23 cellular contexts compared by ENCODE assay signal in the genomic region with DNA sequence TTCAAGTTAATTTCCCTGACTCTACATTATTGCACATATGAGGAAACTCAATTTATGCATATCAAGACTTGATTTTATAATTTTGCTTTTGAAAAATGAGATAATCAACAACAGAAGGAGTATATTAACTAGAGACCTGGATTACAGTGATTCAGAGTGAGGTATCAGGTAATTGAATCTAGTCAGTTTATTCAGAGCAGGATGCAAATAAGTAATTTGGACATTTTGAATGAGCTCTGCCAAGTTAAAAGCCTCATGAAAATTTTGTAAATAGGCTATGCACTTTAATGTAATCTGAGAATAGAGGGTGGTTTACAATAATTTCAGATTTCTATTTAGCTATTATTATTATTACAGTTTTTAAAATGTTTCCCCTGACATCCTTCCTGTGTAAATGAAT.
"Had no signal": no experiment of that assay in that cellular context is flagged by ENCODE, and none has a peak within 500 bp of the region (broad histone marks: within the 10 kb centered on the region; RNA-seq: fewer than 3 reads in every experiment).

No MANE protein-coding gene starts in this region.

- ATAC-seq: activated naive CD4-positive, alpha-beta T cell treated with anti-CD3 and anti-CD28 coated beads, Interleukin-2, amount 50 U/mL, for 72 hours; activated naive CD8-positive, alpha-beta T cell treated with anti-CD3 and anti-CD28 coated beads, Interleukin-2, amount 50 U/mL, for 24 hours; activated T-cell treated with anti-CD3 and anti-CD28 coated beads, Interleukin-2, amount 50 U/mL, for 4 hours; body of pancreas; T-cell had no signal

- H2AFZ ChIP-seq: PC-9 had no signal

- DNase-seq: activated B cell treated with CpG ODN at 0.5 μM for 24 hours; activated CD4-positive, alpha-beta memory T cell treated with anti-CD3 and anti-CD28 coated beads for 36 hours; activated CD4-positive, alpha-beta T cell treated with anti-CD3 and anti-CD28 coated beads, Interleukin-2, amount 10 ng/mL, durations not matched to agents 7 days and 5 days; activated CD8-positive, alpha-beta memory T cell treated with anti-CD3 and anti-CD28 coated beads for 24 hours; activated effector memory CD4-positive, alpha-beta T cell treated with anti-CD3 and anti-CD28 coated beads, Interleukin-2, amount 50 U/mL, for 16 hours; activated naive CD4-positive, alpha-beta T cell treated with Interleukin-2 at 50 U/mL for 16 hours; activated naive CD8-positive, alpha-beta T cell treated with anti-CD3 and anti-CD28 coated beads, Interleukin-2, amount 50 U/mL, for 24 hours; activated T-cell treated with anti-CD3 and anti-CD28 coated beads, Interleukin-2, amount 50 U/mL, for 4 hours; amniotic stem cell; body of pancreas; cortex of kidney; KG1; NCI-H2029 treated with DMSO at 0.1 percent for 48 hours; NCI-H2171; PC-9; SHP77 treated with DMSO at 0.1 percent for 48 hours; T-cell; T-helper 2 cell; T1000 had no signal

- H3K4me1 ChIP-seq: ascending aorta, body of pancreas had no signal

- H3K4me2 ChIP-seq: PC-9 had no signal

- H3K27ac ChIP-seq: ascending aorta, body of pancreas, PC-9 had no signal

- H3K4me3 ChIP-seq: ascending aorta, body of pancreas, PC-9 had no signal

- H3K27me3 ChIP-seq: ascending aorta, body of pancreas had no signal

- H3K36me3 ChIP-seq: ascending aorta had no signal

- FAIRE-seq: bronchial epithelial cell, TTC549 had no signal

- H3K9me3 ChIP-seq: ascending aorta, body of pancreas had no signal
